ENCODE assay signal across 22 cellular contexts in the genomic region with DNA sequence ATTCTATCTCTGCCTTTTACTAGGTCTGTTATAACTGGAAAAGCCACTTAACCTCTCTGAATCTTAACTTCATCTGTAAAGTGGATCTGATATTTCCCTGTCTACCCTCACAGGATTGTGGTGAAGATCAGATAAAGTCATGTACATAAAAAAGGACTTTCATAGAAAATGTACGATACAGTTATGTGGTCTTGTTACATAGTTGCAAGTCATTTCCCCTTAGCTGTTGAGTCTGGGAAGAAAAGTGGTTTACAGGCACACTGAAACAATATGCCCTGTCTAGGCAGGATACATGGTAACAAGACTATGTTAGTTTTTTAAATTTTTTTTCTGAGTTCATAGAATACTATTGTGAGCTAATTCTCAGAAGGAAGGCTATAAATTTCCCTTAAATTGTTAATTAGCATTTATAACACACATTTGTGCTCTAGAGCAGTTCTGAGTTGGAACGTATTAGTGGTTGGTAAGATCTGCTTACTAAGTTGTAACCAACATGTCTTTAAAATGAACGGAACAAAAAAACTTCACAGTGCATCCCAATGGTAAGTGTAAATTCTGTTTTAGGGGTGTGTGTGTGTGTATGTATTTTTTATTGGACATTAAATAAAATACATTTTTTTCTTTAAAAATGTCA. TPM values are rescaled to one million over a fixed set of nuclear protein-coding genes. Genes with fewer than 3 reads are reported as not detected.
DNase-seq lines count a peak whose midpoint lies in the region; ATAC-seq and TF ChIP-seq lines count a peak whose summit lies in the region.
"Had no signal": no experiment of that assay in that cellular context is flagged by ENCODE, and none has a peak within 500 bp of the region (broad histone marks: within the 10 kb centered on the region; RNA-seq: fewer than 3 reads in every experiment).

No MANE protein-coding gene starts in this region.

- H3K4me3 Mint-ChIP-seq in activated CD8-positive, alpha-beta T cell treated with anti-CD3 and anti-CD28 coated beads, Interleukin-2, amount 10 ng/mL, durations not matched to agents 7 days and 5 days, result no peak overlapping the region
- H3K4me3 Mint-ChIP-seq: B cell; stimulated activated memory B cell treated with anti-CD40 and anti-IgM and Interleukin-4, amounts not matched to agents 10 μg/mL and 1 μg/mL and 100 μg/mL, for 72 hours had no signal

- H3K9me3 ChIP-seq in DND-41 (ENCODE audit: insufficient read depth, low read length, severe bottlenecking) (peaks cover 7% of the 10 kb centered on the region), lower lobe of right lung (no peaks in the 10 kb centered on the region)
- H3K9me3 ChIP-seq: right atrium auricular region, tibial nerve had no signal

- no peaks in the 10 kb centered on the region for H4K20me1 ChIP-seq in DND-41 (ENCODE audit: insufficient read depth, low read length)

- H3K9ac ChIP-seq in DND-41 (ENCODE audit: low read depth, low read length), result no peak overlapping the region

- H3K4me1 ChIP-seq in DND-41 (ENCODE audit: insufficient read depth, low read length) (no peaks in the 10 kb centered on the region), lower lobe of right lung (no peaks in the 10 kb centered on the region)
- H3K4me1 ChIP-seq: right atrium auricular region, tibial nerve had no signal

- no peaks in the 10 kb centered on the region for H3K79me2 ChIP-seq in DND-41 (ENCODE audit: insufficient read depth, low read length)

- H3K4me1 Mint-ChIP-seq in activated CD8-positive, alpha-beta T cell treated with anti-CD3 and anti-CD28 coated beads, Interleukin-2, amount 10 ng/mL, durations not matched to agents 7 days and 5 days (ENCODE audit: low read depth), result peaks cover 16% of the 10 kb centered on the region
- H3K4me1 Mint-ChIP-seq: B cell; stimulated activated memory B cell treated with anti-CD40 and anti-IgM and Interleukin-4, amounts not matched to agents 10 μg/mL and 1 μg/mL and 100 μg/mL, for 72 hours had no signal

- TF ChIP-seq CTCF in DND-41 (IDR thresholded peaks at IDR 0.05; ENCODE audit: borderline replicate concordance, extremely low read depth, low read length, poor library complexity, severe bottlenecking) (no peak), lower lobe of right lung (IDR thresholded peaks at IDR 0.05) (no peak), omental fat pad (IDR thresholded peaks at IDR 0.05) (no peak)

- intact Hi-C loops in lower lobe of right lung (cut with DNase I), result no loop called here

- no peak overlapping the region for H2AFZ ChIP-seq in DND-41 (ENCODE audit: low read depth, low read length)

- peak overlapping the region; percentile 58 for H3K27ac Mint-ChIP-seq in activated CD8-positive, alpha-beta T cell treated with anti-CD3 and anti-CD28 coated beads, Interleukin-2, amount 10 ng/mL, durations not matched to agents 7 days and 5 days
- H3K27ac Mint-ChIP-seq: B cell; stimulated activated memory B cell treated with anti-CD40 and anti-IgM and Interleukin-4, amounts not matched to agents 10 μg/mL and 1 μg/mL and 100 μg/mL, for 72 hours had no signal

- H3K27ac ChIP-seq in DND-41 (ENCODE audit: low read length) (no peak overlapping the region), lower lobe of right lung (peak overlapping the region; percentile 37)
- H3K27ac ChIP-seq: right atrium auricular region, tibial nerve had no signal

- no peak overlapping the region for H3K4me2 ChIP-seq in DND-41 (ENCODE audit: insufficient read depth, low read length)

- peaks cover 9% of the 10 kb centered on the region for H3K36me3 Mint-ChIP-seq in activated CD8-positive, alpha-beta T cell treated with anti-CD3 and anti-CD28 coated beads, Interleukin-2, amount 10 ng/mL, durations not matched to agents 7 days and 5 days (ENCODE audit: low read depth)
- H3K36me3 Mint-ChIP-seq: stimulated activated memory B cell treated with anti-CD40 and anti-IgM and Interleukin-4, amounts not matched to agents 10 μg/mL and 1 μg/mL and 100 μg/mL, for 72 hours had no signal

- peaks cover 15% of the 10 kb centered on the region for H3K9me3 Mint-ChIP-seq in activated CD8-positive, alpha-beta T cell treated with anti-CD3 and anti-CD28 coated beads, Interleukin-2, amount 10 ng/mL, durations not matched to agents 7 days and 5 days (ENCODE audit: insufficient read depth)
- H3K9me3 Mint-ChIP-seq: stimulated activated memory B cell treated with anti-CD40 and anti-IgM and Interleukin-4, amounts not matched to agents 10 μg/mL and 1 μg/mL and 100 μg/mL, for 72 hours had no signal

- CTCF ChIA-PET in activated CD8-positive, alpha-beta T cell treated with anti-CD3 and anti-CD28 coated beads, Interleukin-2, amount 10 ng/mL, durations not matched to agents 7 days and 5 days (lab: Charles Lee), result interaction anchor here (0.7 to 3.2 kb wide), 7 partner anchors 12 to 561 kb away, joined by 3 to 17 read pairs (median 3); a partner anchor contains a TSS

- peak; percentile 38 for DNase-seq in AML-193 (lab: John Stamatoyannopoulos, UW)
- DNase-seq in DND-41, result no peak
- no peak for DNase-seq in activated CD8-positive, alpha-beta T cell treated with anti-CD3 and anti-CD28 coated beads, Interleukin-2, amount 10 ng/mL, durations not matched to agents 7 days and 5 days
- no peak for DNase-seq in lower lobe of right lung
- no peak for DNase-seq in omental fat pad (ENCODE audit: low spot score)
- no peak for DNase-seq in stimulated activated CD4-positive, alpha-beta T cell treated with anti-CD3 and anti-CD28 coated beads, Interleukin-4, amount 100 ng/mL, for 1 hour
- DNase-seq: activated gamma-delta T cell; Caco-2; effector memory CD4-positive, alpha-beta T cell; head of caudate nucleus; Karpas-422; left ventricle myocardium superior; NCI-H1105 treated with DMSO at 0.1 percent for 48 hours; NCI-H2107; NCI-H524 treated with DMSO at 0.1 percent for 48 hours; nucleus accumbens had no signal

- H3K4me3 ChIP-seq in DND-41 (ENCODE audit: low read depth in 1 of 2, low read length in 2 of 2) (no peak overlapping the region), lower lobe of right lung (no peak overlapping the region)
- H3K4me3 ChIP-seq: right atrium auricular region, tibial nerve had no signal

- ATAC-seq in DND-41 (ENCODE audit: insufficient read depth, low read depth) (peak; percentile 83), lower lobe of right lung (no peak), omental fat pad (ENCODE audit: low FRiP score) (no peak), HG03469 (IDR thresholded peaks at IDR 0.05; ENCODE audit: unreplicated experiment) (no peak)
- ATAC-seq in activated CD8-positive, alpha-beta T cell treated with anti-CD3 and anti-CD28 coated beads, Interleukin-2, amount 10 ng/mL, durations not matched to agents 7 days and 5 days, result peak; percentile 72
- ATAC-seq: stimulated activated memory B cell treated with anti-CD40 and anti-IgM and Interleukin-4, amounts not matched to agents 10 μg/mL and 1 μg/mL and 100 μg/mL, for 72 hours had no signal

- H3K36me3 ChIP-seq in DND-41 (ENCODE audit: insufficient read depth, low read length) (no peaks in the 10 kb centered on the region), lower lobe of right lung (no peaks in the 10 kb centered on the region)
- H3K36me3 ChIP-seq: right atrium auricular region, tibial nerve had no signal

- POLR2A ChIA-PET in activated CD8-positive, alpha-beta T cell treated with anti-CD3 and anti-CD28 coated beads, Interleukin-2, amount 10 ng/mL, durations not matched to agents 7 days and 5 days (lab: Charles Lee), result interaction anchor here (1.2 to 1.5 kb wide), 3 partner anchors 16 to 126 kb away, joined by 3 to 5 read pairs (median 4); a partner anchor contains a TSS

- no peaks in the 10 kb centered on the region for H3K27me3 ChIP-seq in DND-41 (ENCODE audit: insufficient read depth, low read length, poor library complexity)
- no peaks in the 10 kb centered on the region for H3K27me3 ChIP-seq in lower lobe of right lung (ENCODE audit: low read depth)
- H3K27me3 ChIP-seq: right atrium auricular region had no signal

- H3K27me3 Mint-ChIP-seq in activated CD8-positive, alpha-beta T cell treated with anti-CD3 and anti-CD28 coated beads, Interleukin-2, amount 10 ng/mL, durations not matched to agents 7 days and 5 days (ENCODE audit: low read depth), result peaks cover 10% of the 10 kb centered on the region

RNA-seq across cellular contexts. Expression of a gene that starts 7.1 kb away (rescaled TPM):
- 100 to 1,000 TPM; 114 to 119 TPM for total RNA-seq in activated CD8-positive, alpha-beta T cell treated with anti-CD3 and anti-CD28 coated beads, Interleukin-2, amount 10 ng/mL, durations not matched to agents 7 days and 5 days
- total RNA-seq in lower lobe of right lung (133 TPM), omental fat pad (100 to 1,000 TPM in 2 of 4 donors, 10 to 100 TPM in 2; 63.9 to 116 (median 97.6) TPM)

RNA-seq across cellular contexts. Expression of a gene that starts 15.5 kb away (rescaled TPM):
- total RNA-seq in activated CD8-positive, alpha-beta T cell treated with anti-CD3 and anti-CD28 coated beads, Interleukin-2, amount 10 ng/mL, durations not matched to agents 7 days and 5 days, result under 1 TPM in 1 of 2 experiments, not detected in 1; 0.18 TPM
- total RNA-seq in lower lobe of right lung, result 12.9 TPM
- under 1 TPM in 3 of 4 donors, not detected in 1; 0.38 to 0.84 (median 0.60) TPM for total RNA-seq in omental fat pad
- total RNA-seq: activated CD8-positive, alpha-beta memory T cell treated with anti-CD3 and anti-CD28 coated beads for 36 hours; left ventricle myocardium superior had no signal

RNA-seq across cellular contexts. Expression of a gene that starts 21.4 kb away (rescaled TPM):
- total RNA-seq in activated CD8-positive, alpha-beta T cell treated with anti-CD3 and anti-CD28 coated beads, Interleukin-2, amount 10 ng/mL, durations not matched to agents 7 days and 5 days, result 1 to 10 TPM in 1 of 2 experiments, under 1 TPM in 1; 0.94 to 1.2 TPM
- total RNA-seq in lower lobe of right lung (7.8 TPM), omental fat pad (1 to 10 TPM in 1 of 4 donors, under 1 TPM in 3; 0.12 to 1.4 (median 0.54) TPM)

Comparison
In these comparisons a context has a peak if more than half of its experiments do, and no peak if none do; other contexts are left out.
1. DNase-seq: peak in AML-193 (2 of 2); none in DND-41 (single experiment), activated CD8-positive, alpha-beta T cell treated with anti-CD3 and anti-CD28 coated beads, Interleukin-2, amount 10 ng/mL, durations not matched to agents 7 days and 5 days (single experiment), lower lobe of right lung (single experiment), omental fat pad (single experiment) and stimulated activated CD4-positive, alpha-beta T cell treated with anti-CD3 and anti-CD28 coated beads, Interleukin-4, amount 100 ng/mL, for 1 hour (single experiment).
2. ATAC-seq: peak in DND-41 (single experiment) and activated CD8-positive, alpha-beta T cell treated with anti-CD3 and anti-CD28 coated beads, Interleukin-2, amount 10 ng/mL, durations not matched to agents 7 days and 5 days (single experiment); none in lower lobe of right lung (0 of 2), omental fat pad (single experiment) and HG03469 (single experiment).